In the genomic region with DNA sequence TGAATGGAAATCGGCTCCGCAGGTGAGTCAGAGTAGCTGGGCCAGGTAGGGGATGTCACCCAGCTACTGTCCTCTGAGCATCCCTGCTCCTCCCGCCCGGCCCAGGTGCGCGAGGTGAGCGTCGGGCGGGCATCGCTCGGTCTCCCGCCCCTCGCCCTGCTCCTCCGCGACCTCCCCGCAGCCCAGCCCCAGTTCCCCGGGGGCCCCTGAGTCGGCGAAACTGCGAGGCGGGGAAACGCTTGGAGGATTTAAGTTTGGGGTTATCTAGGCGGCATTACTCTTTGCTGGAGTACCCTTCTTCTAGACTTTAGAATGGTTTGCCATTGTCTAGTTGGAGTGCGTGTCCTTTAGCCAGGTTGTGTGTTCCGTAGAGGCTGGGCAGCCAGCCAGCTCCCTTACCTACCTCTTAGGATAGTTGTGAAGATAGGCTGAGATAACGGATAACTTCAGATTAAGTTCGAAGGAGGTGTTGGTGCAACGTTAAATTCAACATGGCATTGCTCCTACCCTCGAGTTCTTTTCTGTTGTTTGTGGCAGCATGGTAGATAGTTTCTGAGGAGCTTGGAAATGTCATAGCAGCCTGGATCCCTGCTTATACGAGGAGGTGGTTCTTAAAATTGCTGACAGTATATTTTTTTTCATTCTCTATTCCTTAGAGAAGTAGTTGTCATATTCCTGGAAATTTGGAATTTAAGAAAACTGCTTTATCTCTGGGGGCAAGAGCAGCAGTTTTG, we compare ENCODE assay signal across 8 cellular contexts. TPM values are rescaled to one million over a fixed set of nuclear protein-coding genes. Genes with fewer than 3 reads are reported as not detected.
DNase-seq lines count a peak whose midpoint lies in the region; ATAC-seq, FAIRE-seq and TF ChIP-seq lines count a peak whose summit lies in the region.

No MANE protein-coding gene starts in this region.

- WGBS in esophagus, 2 donors: 0% methylated on average over 30 of the region's 30 CpGs

- H3K36me3 ChIP-seq in SK-N-MC (ENCODE audit: insufficient read depth, low read length): no peaks in the 10 kb centered on the region
- H3K36me3 ChIP-seq in esophagus (ENCODE audit: control insufficient read depth in 2 of 2, insufficient read depth in 2 of 2, low read length in 1 of 2): no peaks in the 10 kb centered on the region

- in situ Hi-C loops in ACHN (cut with HindIII; ENCODE audit: low pct_ligation_motif_present, low pct_unique_long_range_greater_than_20kb, low sequenced_read_pairs): no loop called here

- peak; percentile 19 for DNase-seq in ACHN
- DNase-seq in SK-N-MC (ENCODE audit: low read depth, low spot score): no peak
- DNase-seq in natural killer cell: no peak
- no peak for DNase-seq in HEK293T (ENCODE audit: extremely low spot score)
- DNase-seq in HTR-8/SVneo (ENCODE audit: insufficient read length, low spot score): no peak

- peaks cover 22 to 25% of the 10 kb centered on the region in 2 donors for H3K4me1 Mint-ChIP-seq in natural killer cell

- H3K4me3 ChIP-seq in SK-N-MC (peak overlapping the region; percentile 93), esophagus (ENCODE audit: low read depth in 1 of 2, low read length in 2 of 2) (peak overlapping the region; percentile 80 to 94)

- no peaks in the 10 kb centered on the region for H3K4me1 ChIP-seq in esophagus (ENCODE audit: control insufficient read depth in 2 of 2, insufficient read depth in 2 of 2, low read length in 1 of 2)

- H3K9me3 ChIP-seq in SK-N-MC (ENCODE audit: low read depth, low read length) (no peaks in the 10 kb centered on the region), esophagus (ENCODE audit: control insufficient read depth in 2 of 2, insufficient read depth in 1 of 2, low read depth in 1 of 2, low read length in 1 of 2) (no peaks in the 10 kb centered on the region)

- no peaks in the 10 kb centered on the region for H3K27me3 Mint-ChIP-seq in natural killer cell (ENCODE audit: low read depth in 2 of 2)

- H3K9me3 Mint-ChIP-seq in natural killer cell: no peaks in the 10 kb centered on the region

- H3K36me3 Mint-ChIP-seq in natural killer cell: no peaks in the 10 kb centered on the region

- POLR2A ChIA-PET in HEK293T (lab: Yijun Ruan, JAX): interaction anchor here (0.6 to 2.6 kb wide), 21 partner anchors 9 to 201 kb away, joined by 3 to 13 read pairs (median 4); a partner anchor contains a TSS

- H3K9ac ChIP-seq in SK-N-MC (ENCODE audit: insufficient read length): peak overlapping the region; percentile 82

- no peak for TF ChIP-seq POLR2A in GM18505 (IDR thresholded peaks at IDR 0.05; ENCODE audit: borderline replicate concordance, extremely low read depth, insufficient read depth, insufficient read length)

- TF ChIP-seq CTCF in natural killer cell (IDR thresholded peaks at IDR 0.05): no peak

- peak overlapping the region; percentile 92 for H3K4me3 Mint-ChIP-seq in natural killer cell

- peak overlapping the region; percentile 92 for H3K27ac ChIP-seq in SK-N-MC
- peak overlapping the region; percentile 98 to 100 for H3K27ac ChIP-seq in esophagus (ENCODE audit: low read depth in 2 of 2, low read length in 1 of 2)

- ATAC-seq in GM18505 (IDR thresholded peaks at IDR 0.05; ENCODE audit: unreplicated experiment) (peak; percentile 2), HG03432 (IDR thresholded peaks at IDR 0.05; ENCODE audit: unreplicated experiment) (peak; percentile 1), natural killer cell (no peak)

- H3K27ac Mint-ChIP-seq in natural killer cell: peak overlapping the region; percentile 94 to 96

- FAIRE-seq in HTR-8/SVneo (lab: Jason Lieb, UNC): no peak

- no peaks in the 10 kb centered on the region for H3K27me3 ChIP-seq in esophagus (ENCODE audit: control insufficient read depth in 1 of 2, insufficient read depth in 2 of 2, low read length in 2 of 2)

- intact Hi-C loops in natural killer cell (cut with micrococcal nuclease): loop anchor here (1.0 kb wide), 1 partner anchor 48 kb away; a partner anchor contains a TSS

- CTCF ChIA-PET in HEK293T (lab: Yijun Ruan, JAX): no interaction called here

TF ChIP-seq in HEK293T, 16 proteins besides CTCF, POLR2A, EP300 and RAD21:
- TF ChIP-seq ELF4 (IDR thresholded peaks at IDR 0.05): no peak
- TF ChIP-seq, protein P1, sequence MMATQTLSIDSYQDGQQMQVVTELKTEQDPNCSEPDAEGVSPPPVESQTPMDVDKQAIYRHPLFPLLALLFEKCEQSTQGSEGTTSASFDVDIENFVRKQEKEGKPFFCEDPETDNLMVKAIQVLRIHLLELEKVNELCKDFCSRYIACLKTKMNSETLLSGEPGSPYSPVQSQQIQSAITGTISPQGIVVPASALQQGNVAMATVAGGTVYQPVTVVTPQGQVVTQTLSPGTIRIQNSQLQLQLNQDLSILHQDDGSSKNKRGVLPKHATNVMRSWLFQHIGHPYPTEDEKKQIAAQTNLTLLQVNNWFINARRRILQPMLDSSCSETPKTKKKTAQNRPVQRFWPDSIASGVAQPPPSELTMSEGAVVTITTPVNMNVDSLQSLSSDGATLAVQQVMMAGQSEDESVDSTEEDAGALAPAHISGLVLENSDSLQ (IDR thresholded peaks at IDR 0.05): no peak
- no peak for TF ChIP-seq SP1 (IDR thresholded peaks at IDR 0.05)
- TF ChIP-seq FOXK2 (IDR thresholded peaks at IDR 0.05): no peak
- no peak for TF ChIP-seq FOXA1 (IDR thresholded peaks at IDR 0.05)
- TF ChIP-seq ZNF384 (IDR thresholded peaks at IDR 0.05): no peak
- TF ChIP-seq TARDBP (IDR thresholded peaks at IDR 0.05): no peak
- no peak for TF ChIP-seq ARNT (IDR thresholded peaks at IDR 0.05)
- no peak for TF ChIP-seq L3MBTL2 (conservative IDR thresholded peaks at IDR 0.05)
- TF ChIP-seq NFRKB (IDR thresholded peaks at IDR 0.05): no peak
TF ChIP-seq in HEK293T: peak in this region for 0.

RNA-seq across cellular contexts. Expression of a gene that starts 0.7 kb away (rescaled TPM):
- 1 to 10 TPM; 2.6 to 3.2 TPM for polyA plus RNA-seq in esophagus
- 10 to 100 TPM; 36.5 to 49.6 (median 49.0) TPM for total RNA-seq in natural killer cell

RNA-seq across cellular contexts. Expression of a gene that starts 48.6 kb away (rescaled TPM):
- polyA plus RNA-seq in esophagus: 1 to 10 TPM; 2.3 to 2.5 TPM
- 10 to 100 TPM; 30.1 to 34.5 (median 34.3) TPM for total RNA-seq in natural killer cell

Comparison
In these comparisons a context has a peak if more than half of its experiments do, and no peak if none do; other contexts are left out.
1. ATAC-seq: peak in GM18505 (single experiment) and HG03432 (single experiment); none in natural killer cell (0 of 3).